In the genomic region with DNA sequence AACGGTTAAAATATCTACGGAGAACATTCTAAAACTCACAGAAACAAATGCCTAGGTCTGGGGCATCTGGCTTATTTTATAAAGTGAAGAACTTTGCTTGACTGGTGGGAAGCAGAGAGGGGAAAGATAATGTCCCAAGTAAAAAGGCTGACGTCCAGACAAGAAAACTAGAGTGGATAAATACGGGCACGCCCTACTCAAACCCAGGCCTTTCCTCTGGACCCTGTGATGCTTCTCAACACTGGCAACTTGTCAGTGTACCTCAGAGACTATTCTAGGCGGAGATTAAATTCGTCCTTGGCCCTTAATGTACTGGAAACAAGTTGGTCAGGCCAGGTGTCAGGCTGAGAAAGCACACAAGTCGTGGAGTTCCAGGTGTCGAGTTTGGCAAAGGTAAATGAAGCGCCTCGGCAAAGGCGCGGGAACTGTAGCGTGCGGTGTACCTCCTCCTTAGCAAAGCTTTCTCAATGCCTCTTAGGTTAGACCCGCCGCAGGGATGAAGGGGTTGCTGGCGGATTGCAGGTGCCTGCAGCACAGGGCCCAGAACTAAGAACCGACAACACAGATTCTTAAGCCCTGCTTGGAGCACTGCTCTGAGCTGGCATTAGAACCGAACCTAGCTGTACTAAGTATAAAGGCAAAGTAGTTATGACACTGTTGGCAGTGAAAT, we compare ENCODE assay signal across 8 cellular contexts. TPM values are rescaled to one million over a fixed set of nuclear protein-coding genes. Genes with fewer than 3 reads are reported as not detected.
DNase-seq lines count a peak whose midpoint lies in the region; ATAC-seq and TF ChIP-seq lines count a peak whose summit lies in the region.

No MANE protein-coding gene starts in this region.

- H3K9me3 Mint-ChIP-seq in activated T-cell treated with anti-CD3 and anti-CD28 coated beads, Interleukin-2, amount 50 U/mL, for 72 hours, result no peaks in the 10 kb centered on the region

- H3K4me1 ChIP-seq in OCI-LY7 (ENCODE audit: insufficient read depth, low read length, poor library complexity, severe bottlenecking) (peaks cover 54% of the 10 kb centered on the region), muscle layer of duodenum (ENCODE audit: control insufficient read depth in 1 of 2, insufficient read depth in 2 of 2, low read length in 2 of 2) (peaks cover 15 to 28% of the 10 kb centered on the region in 2 donors)

- no peaks in the 10 kb centered on the region for H3K9me2 ChIP-seq in OCI-LY7 (ENCODE audit: insufficient read depth, low read length)

- CTCF ChIA-PET in OCI-LY7 (lab: Charles Lee; ENCODE audit: unreplicated experiment) (interaction anchor here (0.6 to 1.4 kb wide), 2 partner anchors 19 to 71 kb away, joined by 4 read pairs; partner anchors contain the start of genes GALK1 and WBP2), GM10248 (lab: Yijun Ruan, JAX) (interaction anchor here (0.7 to 5.8 kb wide), 25 partner anchors 8 to 150 kb away, joined by 3 to 35 read pairs (median 5); partner anchors contain the start of genes GALK1, MRPL38, SMIM5 and WBP2)

- H3K27ac ChIP-seq in OCI-LY7 (ENCODE audit: low read depth, low read length, poor library complexity, severe bottlenecking) (peak overlapping the region; percentile 91), muscle layer of duodenum (ENCODE audit: low read length) (peak overlapping the region; percentile 100)

- peak; percentile 33 to 44 for DNase-seq in activated T-cell treated with anti-CD3 and anti-CD28 coated beads, Interleukin-2, amount 50 U/mL, for 72 hours
- DNase-seq in activated T-cell treated with anti-CD3 and anti-CD28 coated beads, Interleukin-2, amount 50 U/mL, for 48 hours, result no peak
- DNase-seq in OCI-LY7 (ENCODE audit: low spot score) (peak; percentile 70), ecto neural progenitor cell (ENCODE audit: low spot score) (peak; percentile 76), GM10248 (ENCODE audit: extremely low spot score) (no peak), GOT3 (lab: John Stamatoyannopoulos, UW) (no peak)

- no peaks in the 10 kb centered on the region for H3K27me3 ChIP-seq in muscle layer of duodenum (ENCODE audit: low read depth, low read length)

- H3K79me2 ChIP-seq in OCI-LY7 (ENCODE audit: insufficient read depth, low read depth, low read length), result peaks cover 45% of the 10 kb centered on the region

- intact Hi-C loops in OCI-LY7 (cut with micrococcal nuclease; ENCODE audit: unreplicated experiment), result loop anchor here (1.0 to 10.0 kb wide), 5 partner anchors 43 to 509 kb away; partner anchors contain the start of genes ACOX1, MIF4GD, TEN1 and WBP2

- peak overlapping the region; percentile 84 for H3K4me2 ChIP-seq in OCI-LY7 (ENCODE audit: low read length)

- no peaks in the 10 kb centered on the region for H3K27me3 Mint-ChIP-seq in activated T-cell treated with anti-CD3 and anti-CD28 coated beads, Interleukin-2, amount 50 U/mL, for 72 hours (ENCODE audit: low read depth)

- peak overlapping the region; percentile 72; the same call in 1 of the 2 replicates for H2AFZ ChIP-seq in OCI-LY7 (ENCODE audit: low read length)

- POLR2A ChIA-PET in OCI-LY7 (lab: Charles Lee) (interaction anchor here (0.6 to 4.0 kb wide), 16 partner anchors 8 to 568 kb away, joined by 3 to 33 read pairs (median 6); partner anchors contain the start of genes GALK1 and WBP2), GM10248 (lab: Yijun Ruan, JAX) (interaction anchor here (0.5 to 1.6 kb wide), 5 partner anchors 7 to 503 kb away, joined by 3 to 13 read pairs (median 6); no protein-coding TSS in a partner anchor)

- peak overlapping the region; percentile 98 for H3K27ac Mint-ChIP-seq in activated T-cell treated with anti-CD3 and anti-CD28 coated beads, Interleukin-2, amount 50 U/mL, for 72 hours

- no peaks in the 10 kb centered on the region for H3K9me3 ChIP-seq in OCI-LY7 (ENCODE audit: low read length)
- no peaks in the 10 kb centered on the region for H3K9me3 ChIP-seq in muscle layer of duodenum (ENCODE audit: control insufficient read depth in 1 of 2, low read length in 2 of 2)

- TF ChIP-seq CTCF in OCI-LY7 (conservative IDR thresholded peaks at IDR 0.05; ENCODE audit: low read length) (no peak), GM10248 (IDR thresholded peaks at IDR 0.05; ENCODE audit: control extremely low read depth, extremely low read depth, low read depth, missing control alignments) (no peak)

- peaks cover 20% of the 10 kb centered on the region for H3K36me3 ChIP-seq in OCI-LY7 (ENCODE audit: insufficient read depth, low read length)
- H3K36me3 ChIP-seq in muscle layer of duodenum (ENCODE audit: control insufficient read depth in 1 of 2, insufficient read depth in 2 of 2, low read length in 2 of 2), result peaks cover 0 to 10% of the 10 kb centered on the region in 2 donors

- H3K4me1 Mint-ChIP-seq in activated T-cell treated with anti-CD3 and anti-CD28 coated beads, Interleukin-2, amount 50 U/mL, for 72 hours (ENCODE audit: low read depth), result peaks cover 59% of the 10 kb centered on the region

- peaks cover 3 to 12% of the 10 kb centered on the region in 2 donors for H3K36me3 Mint-ChIP-seq in activated T-cell treated with anti-CD3 and anti-CD28 coated beads, Interleukin-2, amount 50 U/mL, for 72 hours (ENCODE audit: insufficient read depth in 2 of 2)

- H3K4me3 ChIP-seq in OCI-LY7 (ENCODE audit: low read depth, low read length, poor library complexity, severe bottlenecking), result peak overlapping the region; percentile 76
- H3K4me3 ChIP-seq in muscle layer of duodenum (ENCODE audit: low read depth in 1 of 2, low read length in 2 of 2), result peak overlapping the region; percentile 56 to 86

- no peaks in the 10 kb centered on the region for H4K20me1 ChIP-seq in OCI-LY7 (ENCODE audit: insufficient read depth, low read length)

- peak; percentile 0 to 1 for ATAC-seq in activated T-cell treated with anti-CD3 and anti-CD28 coated beads, Interleukin-2, amount 50 U/mL, for 72 hours (replicated peaks in 1 of 2)
- no peak for ATAC-seq in GM18520 (IDR thresholded peaks at IDR 0.05; ENCODE audit: unreplicated experiment)

- BruUV-seq in OCI-LY7 (replicated peaks; lab: Mats Ljungman, UMichigan), result no TSS peak

- peak overlapping the region; percentile 90 for H3K4me3 Mint-ChIP-seq in activated T-cell treated with anti-CD3 and anti-CD28 coated beads, Interleukin-2, amount 50 U/mL, for 72 hours

RNA-seq across cellular contexts. Expression of gene UNK, which starts 0.7 kb away (rescaled TPM):
- total RNA-seq in activated T-cell treated with anti-CD3 and anti-CD28 coated beads, Interleukin-2, amount 50 U/mL, for 72 hours, result 10 to 100 TPM; 20.7 to 22.6 TPM
- total RNA-seq in OCI-LY7 (2014; rRNA removed; shearing (Covaris generic)), result 41.5 and 44.0 TPM in 2 replicates
- 67.6 and 77.3 TPM in 2 replicates for total RNA-seq in OCI-LY7 (2022)

RNA-seq across cellular contexts. Expression of gene GALK1, which starts 18.9 kb away (rescaled TPM):
- total RNA-seq in activated T-cell treated with anti-CD3 and anti-CD28 coated beads, Interleukin-2, amount 50 U/mL, for 72 hours, result 10 to 100 TPM; 41.9 to 51.2 TPM
- total RNA-seq in OCI-LY7 (2014; rRNA removed; shearing (Covaris generic)), result 88.2 and 99.4 TPM in 2 replicates
- total RNA-seq in OCI-LY7 (2022), result 74.8 and 76.5 TPM in 2 replicates

Comparison
In these comparisons a context has a peak if more than half of its experiments do, and no peak if none do; other contexts are left out.
1. DNase-seq: peak in activated T-cell treated with anti-CD3 and anti-CD28 coated beads, Interleukin-2, amount 50 U/mL, for 72 hours (2 of 2), OCI-LY7 (single experiment) and ecto neural progenitor cell (single experiment); none in activated T-cell treated with anti-CD3 and anti-CD28 coated beads, Interleukin-2, amount 50 U/mL, for 48 hours (0 of 2), GM10248 (single experiment) and GOT3 (single experiment).